8 cellular contexts compared by ENCODE assay signal in genomic region chr22:43273902-43274484, GRCh38.
A peak's percentile ranks its signal among the peaks of the same experiment; 100 is the strongest.
DNase-seq lines count a peak whose midpoint lies in the region; ATAC-seq, FAIRE-seq and TF ChIP-seq lines count a peak whose summit lies in the region.

No MANE protein-coding gene starts in this region.

- TF ChIP-seq CTCF in spleen (IDR thresholded peaks at IDR 0.05 in 8 of 11, conservative IDR thresholded peaks at IDR 0.05 in 3 of 11) (peak; percentile 42 to 83 (median 67)), omental fat pad (IDR thresholded peaks at IDR 0.05) (no peak)

- H3K9me3 ChIP-seq in adipocyte (ENCODE audit: control insufficient read depth, low read length) (no peaks in the 10 kb centered on the region), spleen (no peaks in the 10 kb centered on the region)

- peak; percentile 72 for DNase-seq in DMS53 (lab: John Stamatoyannopoulos, UW)
- peak; percentile 79 for DNase-seq in HTR-8/SVneo (ENCODE audit: insufficient read length, low spot score)
- peak; percentile 41 for DNase-seq in RCC 7860 (ENCODE audit: low spot score)
- DNase-seq in adipocyte (ENCODE audit: low read depth) = peak; percentile 70
- DNase-seq in left ventricle myocardium superior = no peak
- no peak for DNase-seq in spleen
- no peak for DNase-seq in omental fat pad (ENCODE audit: low spot score)

- no peak overlapping the region for H3K9ac ChIP-seq in adipocyte (ENCODE audit: low read length)

- peak overlapping the region in 3 of 8 donors; percentile 30 to 80 (median 44) for H3K27ac ChIP-seq in spleen

- H3K4me3 ChIP-seq in adipocyte (ENCODE audit: low read length) = no peak overlapping the region
- H3K4me3 ChIP-seq in spleen = no peak overlapping the region

- H3K4me1 ChIP-seq in adipocyte (ENCODE audit: control insufficient read depth, insufficient read depth, low read length) (no peaks in the 10 kb centered on the region), spleen (peaks cover 3 to 45% (median 15%) of the 10 kb centered on the region in 6 donors)

- 22 to 31% (median 29%) methylated on average over 9 of the region's 9 CpGs for WGBS in spleen, 5 donors

- no peak for TF ChIP-seq POLR2A in spleen (IDR thresholded peaks at IDR 0.05)

- H3K36me3 ChIP-seq in adipocyte (ENCODE audit: control insufficient read depth, insufficient read depth, low read length, severe bottlenecking) = no peaks in the 10 kb centered on the region
- no peaks in the 10 kb centered on the region for H3K36me3 ChIP-seq in spleen

- peak; percentile 77 for ATAC-seq in left ventricle myocardium superior
- no peak for ATAC-seq in omental fat pad (ENCODE audit: low FRiP score)
- ATAC-seq in HG03460 (IDR thresholded peaks at IDR 0.05; ENCODE audit: unreplicated experiment) = no peak

- FAIRE-seq in HTR-8/SVneo (lab: Jason Lieb, UNC) (no peak), RCC 7860 (lab: Jason Lieb, UNC) (no peak)

- intact Hi-C loops in left ventricle myocardium superior (cut with micrococcal nuclease) (loop anchor here (10.0 kb wide), 1 partner anchor 71 kb away; the partner anchor contains the start of gene SCUBE1), spleen (cut with DNase I; ENCODE audit: low total_unique reads) (loop anchor here (5.0 kb wide), 2 partner anchors 73 to 113 kb away; no protein-coding TSS in a partner anchor)

- H3K27me3 ChIP-seq in adipocyte (replicated peaks; ENCODE audit: control insufficient read depth, insufficient read depth, low read length) (peaks cover 84% of the 10 kb centered on the region), spleen (replicated peaks in 1 of 7) (peaks cover 0 to 15% (median 0%) of the 10 kb centered on the region in 7 donors)

Comparison
In these comparisons a context has a peak if more than half of its experiments do, and no peak if none do; other contexts are left out.
1. DNase-seq: peak in DMS53 (single experiment), HTR-8/SVneo (single experiment), RCC 7860 (single experiment) and adipocyte (single experiment); none in left ventricle myocardium superior (single experiment), spleen (single experiment) and omental fat pad (single experiment).
2. CTCF ChIP-seq: peak in spleen (11 of 11); none in omental fat pad (0 of 3).